ENCODE assay signal across 19 cellular contexts in the genomic region with DNA sequence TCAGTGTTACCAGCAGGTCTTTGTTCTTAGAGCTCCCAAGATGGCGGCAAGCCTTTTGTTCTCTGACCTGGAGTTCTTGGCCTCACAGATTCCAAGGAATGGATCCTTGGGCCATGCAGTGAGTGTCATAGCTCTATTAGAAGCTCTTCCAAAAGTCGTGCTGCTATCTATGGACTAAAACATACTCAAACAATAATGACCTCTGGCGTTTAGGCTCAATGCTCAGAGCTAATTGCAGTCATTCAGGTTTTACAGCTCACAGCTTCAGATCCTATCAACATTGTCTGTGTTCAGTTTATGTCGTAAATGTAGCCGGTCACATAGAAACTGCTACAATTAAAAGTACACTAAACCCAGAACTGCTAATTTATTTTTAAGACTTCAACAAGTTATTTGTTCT. TPM values are rescaled to one million over a fixed set of nuclear protein-coding genes. Genes with fewer than 3 reads are reported as not detected.
A peak's percentile ranks its signal among the peaks of the same experiment; 100 is the strongest.
DNase-seq lines count a peak whose midpoint lies in the region; FAIRE-seq and TF ChIP-seq lines count a peak whose summit lies in the region.
"Had no signal": no experiment of that assay in that cellular context is flagged by ENCODE, and none has a peak within 500 bp of the region (broad histone marks: within the 10 kb centered on the region; RNA-seq: fewer than 3 reads in every experiment).

No MANE protein-coding gene starts in this region.

- intact Hi-C loops in MCF 10A (cut with micrococcal nuclease) = no loop called here
- intact Hi-C loops in breast epithelium (cut with DNase I; ENCODE audit: low total_unique reads) = no loop called here
- intact Hi-C loops in colonic mucosa (cut with DNase I) = no loop called here

- no peak for TF ChIP-seq CTCF in MCF 10A (IDR thresholded peaks at IDR 0.05; ENCODE audit: unreplicated experiment)
- no peak for TF ChIP-seq CTCF in breast epithelium (IDR thresholded peaks at IDR 0.05)
- TF ChIP-seq CTCF in colonic mucosa (IDR thresholded peaks at IDR 0.05) = no peak
- TF ChIP-seq CTCF in keratinocyte (optimal IDR thresholded peaks at IDR 0.05 in 1 of 3, IDR thresholded peaks at IDR 0.05 in 1 of 3, conservative IDR thresholded peaks at IDR 0.05 in 1 of 3; ENCODE audit: extremely low read depth in 1 of 3, insufficient read depth in 2 of 3, low read length in 3 of 3) = no peak
- no peak for TF ChIP-seq CTCF in type B pancreatic cell (conservative IDR thresholded peaks at IDR 0.05)

- dilution Hi-C loops in keratinocyte (cut with MboI; ENCODE audit: extremely low pct_ligation_motif_present, low sequenced_read_pairs) = no loop called here

- H3K36me3 Mint-ChIP-seq in MCF 10A (ENCODE audit: insufficient read depth, unreplicated experiment) = no peaks in the 10 kb centered on the region
- no peaks in the 10 kb centered on the region for H3K36me3 Mint-ChIP-seq in type B pancreatic cell

- no peaks in the 10 kb centered on the region for H3K36me3 ChIP-seq in breast epithelium
- H3K36me3 ChIP-seq in colonic mucosa = no peaks in the 10 kb centered on the region
- H3K36me3 ChIP-seq in keratinocyte (ENCODE audit: control insufficient read depth in 2 of 2, extremely low read depth in 1 of 2, insufficient read depth in 2 of 2, low read length in 2 of 2) = no peaks in the 10 kb centered on the region
- H3K36me3 ChIP-seq: SJSA1 had no signal

- peak overlapping the region; percentile 40 for H3K27ac Mint-ChIP-seq in MCF 10A (ENCODE audit: low read depth, unreplicated experiment)
- peak overlapping the region; percentile 35 for H3K27ac Mint-ChIP-seq in type B pancreatic cell

- H3K9me3 ChIP-seq in breast epithelium = no peaks in the 10 kb centered on the region
- no peaks in the 10 kb centered on the region for H3K9me3 ChIP-seq in colonic mucosa
- H3K9me3 ChIP-seq in keratinocyte (ENCODE audit: control insufficient read depth, low read depth, low read length) = no peaks in the 10 kb centered on the region
- H3K9me3 ChIP-seq: SJSA1 had no signal

- DNase-seq in MCF 10A (ENCODE audit: unreplicated experiment) (no peak), breast epithelium (ENCODE audit: low spot score in 2 of 2) (no peak), colonic mucosa (no peak), keratinocyte (ENCODE audit: low read depth, low spot score) (no peak), type B pancreatic cell (ENCODE audit: extremely low spot score, unreplicated experiment) (no peak), NCI-H524 treated with DMSO at 0.1 percent for 48 hours (lab: John Stamatoyannopoulos, UW) (no peak), EL (no peak), NCI-H1105 treated with DMSO at 0.1 percent for 48 hours (lab: John Stamatoyannopoulos, UW) (no peak)
- DNase-seq: C1 segment of cervical spinal cord, COR-L47, GF-D8, NCI-H187 treated with DMSO at 0.1 percent for 48 hours, NCI-H2171, RPMI8226 had no signal

- CTCF ChIA-PET in MCF 10A (lab: Yijun Ruan, JAX) = interaction anchor here (1.0 to 1.4 kb wide), 4 partner anchors 10 to 491 kb away, joined by 3 to 7 read pairs (median 3); no protein-coding TSS in a partner anchor

- H3K9ac ChIP-seq in colonic mucosa (ENCODE audit: low read depth in 2 of 2, low read length in 2 of 2) = no peak overlapping the region
- H3K9ac ChIP-seq in keratinocyte (ENCODE audit: control insufficient read depth, extremely low read depth, insufficient read depth, low read length) = peak overlapping the region; percentile 60

- H4K20me1 ChIP-seq in keratinocyte (ENCODE audit: control insufficient read depth, extremely low read depth, insufficient read depth, low read length) = no peaks in the 10 kb centered on the region

- H3K9me1 ChIP-seq in keratinocyte (ENCODE audit: control insufficient read depth, extremely low read depth, insufficient read depth, low read length) = no peaks in the 10 kb centered on the region

- H3K4me1 Mint-ChIP-seq in MCF 10A (ENCODE audit: insufficient read depth, unreplicated experiment) = peaks cover 13% of the 10 kb centered on the region
- H3K4me1 Mint-ChIP-seq in type B pancreatic cell (ENCODE audit: unreplicated experiment) = peaks cover 12% of the 10 kb centered on the region

- H3K27me3 Mint-ChIP-seq in MCF 10A (ENCODE audit: insufficient read depth, unreplicated experiment) (no peaks in the 10 kb centered on the region), type B pancreatic cell (no peaks in the 10 kb centered on the region)

- TSS peak; percentile 62 for BruUV-seq in MCF 10A (replicated peaks; lab: Mats Ljungman, UMichigan)

- H3K4me3 Mint-ChIP-seq in MCF 10A (ENCODE audit: unreplicated experiment) (no peak overlapping the region), type B pancreatic cell (no peak overlapping the region)

- no peak overlapping the region for H3K27ac ChIP-seq in breast epithelium
- H3K27ac ChIP-seq in colonic mucosa = peak overlapping the region; percentile 81
- peak overlapping the region; percentile 92 for H3K27ac ChIP-seq in keratinocyte (ENCODE audit: control insufficient read depth, insufficient read depth, low read length)
- H3K27ac ChIP-seq: SJSA1 had no signal

- no peak for TF ChIP-seq POLR2A in breast epithelium (IDR thresholded peaks at IDR 0.05)

- H3K79me2 ChIP-seq in keratinocyte (ENCODE audit: control insufficient read depth, insufficient read depth, low read length) = no peaks in the 10 kb centered on the region

- H2AFZ ChIP-seq in keratinocyte (ENCODE audit: control insufficient read depth, low read length) = peak overlapping the region; percentile 44

- H3K27me3 ChIP-seq in breast epithelium = no peaks in the 10 kb centered on the region
- H3K27me3 ChIP-seq in colonic mucosa = no peaks in the 10 kb centered on the region
- H3K27me3 ChIP-seq in keratinocyte (ENCODE audit: control insufficient read depth, extremely low read depth, insufficient read depth, low read length) = no peaks in the 10 kb centered on the region
- H3K27me3 ChIP-seq: SJSA1 had no signal

- no peak for FAIRE-seq in keratinocyte (lab: Jason Lieb, UNC)
- FAIRE-seq: HepG2 had no signal

- H3K4me1 ChIP-seq in breast epithelium = no peaks in the 10 kb centered on the region
- H3K4me1 ChIP-seq in colonic mucosa = no peaks in the 10 kb centered on the region
- peaks cover 32% of the 10 kb centered on the region for H3K4me1 ChIP-seq in keratinocyte (ENCODE audit: control insufficient read depth, extremely low read depth, insufficient read depth, low read length)
- H3K4me1 ChIP-seq: SJSA1 had no signal

- H3K4me3 ChIP-seq in breast epithelium (no peak overlapping the region), colonic mucosa (no peak overlapping the region), keratinocyte (ENCODE audit: control insufficient read depth in 2 of 3, extremely low read depth in 1 of 3, insufficient read depth in 2 of 3, low read depth in 1 of 3, low read length in 3 of 3) (no peak overlapping the region)
- H3K4me3 ChIP-seq: SJSA1 had no signal

- H3K4me2 ChIP-seq in keratinocyte (ENCODE audit: control insufficient read depth, extremely low read depth, insufficient read depth, low read depth, low read length) = peak overlapping the region; percentile 52

- POLR2A ChIA-PET in MCF 10A (lab: Yijun Ruan, JAX) = interaction anchor here (0.6 to 1.6 kb wide), 2 partner anchors 14 to 43 kb away, joined by 3 to 7 read pairs; no protein-coding TSS in a partner anchor

- H3K9me3 Mint-ChIP-seq in MCF 10A (ENCODE audit: unreplicated experiment) (peaks cover 9% of the 10 kb centered on the region), type B pancreatic cell (peaks cover 9% of the 10 kb centered on the region)

RNA-seq across cellular contexts. Expression of a gene that starts 22.2 kb away (rescaled TPM):
- total RNA-seq in MCF 10A (2022) (not detected in 2 replicates), breast epithelium (1 to 10 TPM; 3.8 to 9.2 (median 4.1) TPM), colonic mucosa (10 to 100 TPM; 10.9 to 17.6 TPM), type B pancreatic cell (ENCODE audit: low replicate concordance) (0.17 and 0.34 TPM in 2 replicates)
- 0.09 to 0.17 TPM in 2 of 3 replicates, not detected in the other for polyA plus RNA-seq in keratinocyte
- not detected for polyA plus RNA-seq in keratinocyte (2011; ENCODE audit: low read depth)
- not detected in 2 replicates for polyA plus RNA-seq in keratinocyte (2011; cell fraction: cytosol; rRNA removed)
- polyA plus RNA-seq in keratinocyte (2011; cell fraction: nucleus; rRNA removed) = 0.06 and 0.17 TPM in 2 replicates
- polyA plus RNA-seq in keratinocyte (2012; ENCODE audit: low replicate concordance) = 0.17 and 0.28 TPM in 2 replicates
- not detected in 3 replicates for polyA minus RNA-seq in keratinocyte
- not detected for polyA minus RNA-seq in keratinocyte (2011; cell fraction: cytosol; rRNA and poly(A)+ RNA removed)
- polyA minus RNA-seq in keratinocyte (2011; cell fraction: nucleus; rRNA and poly(A)+ RNA removed) = not detected in 2 replicates
- total RNA-seq: A172, HepG2, NCI-H460 had no signal
- polyA plus RNA-seq: HepG2 had no signal

RNA-seq across cellular contexts. Expression of a gene that starts 35.5 kb away (rescaled TPM):
- total RNA-seq in MCF 10A (2022) = not detected in 2 replicates
- total RNA-seq in breast epithelium = 100 to 1,000 TPM in 2 of 3 donors, 10 to 100 TPM in 1; 78.7 to 282 (median 190) TPM
- 1 to 10 TPM; 1.0 to 1.6 TPM for total RNA-seq in colonic mucosa
- polyA plus RNA-seq in keratinocyte = 0.03 TPM in 1 of 3 replicates, not detected in the others
- polyA plus RNA-seq in keratinocyte (2011; ENCODE audit: low read depth) = not detected
- polyA plus RNA-seq in keratinocyte (2011; cell fraction: cytosol; rRNA removed) = not detected in 2 replicates
- polyA plus RNA-seq in keratinocyte (2011; cell fraction: nucleus; rRNA removed) = 0.04 and 0.05 TPM in 2 replicates
- not detected in 2 replicates for polyA plus RNA-seq in keratinocyte (2012; ENCODE audit: low replicate concordance)
- not detected in 3 replicates for polyA minus RNA-seq in keratinocyte
- not detected for polyA minus RNA-seq in keratinocyte (2011; cell fraction: cytosol; rRNA and poly(A)+ RNA removed)
- polyA minus RNA-seq in keratinocyte (2011; cell fraction: nucleus; rRNA and poly(A)+ RNA removed) = not detected in 2 replicates
- total RNA-seq in type B pancreatic cell (ENCODE audit: low replicate concordance) = not detected in 2 replicates
- total RNA-seq: A172, H4, HepG2, NCI-H460 had no signal
- polyA plus RNA-seq: HepG2 had no signal

RNA-seq across cellular contexts. Expression of a gene that starts 58.5 kb away (rescaled TPM):
- total RNA-seq in MCF 10A (2022) (not detected in 2 replicates), breast epithelium (under 1 TPM; 0.73 to 0.98 (median 0.96) TPM), colonic mucosa (1 to 10 TPM in 1 of 2 donors, under 1 TPM in 1; 0.57 to 1.9 TPM), type B pancreatic cell (ENCODE audit: low replicate concordance) (0.12 and 0.22 TPM in 2 replicates)
- polyA plus RNA-seq in keratinocyte = 0.07 to 0.54 TPM (median 0.14 TPM) in 3 replicates
- polyA plus RNA-seq in keratinocyte (2011; ENCODE audit: low read depth) = not detected
- polyA plus RNA-seq in keratinocyte (2011; cell fraction: cytosol; rRNA removed) = 0.03 and 0.17 TPM in 2 replicates
- 0.33 and 0.43 TPM in 2 replicates for polyA plus RNA-seq in keratinocyte (2011; cell fraction: nucleus; rRNA removed)
- polyA plus RNA-seq in keratinocyte (2012; ENCODE audit: low replicate concordance) = 0.10 and 0.18 TPM in 2 replicates
- polyA minus RNA-seq in keratinocyte = 0.49 TPM in 1 of 3 replicates, not detected in the others
- not detected for polyA minus RNA-seq in keratinocyte (2011; cell fraction: cytosol; rRNA and poly(A)+ RNA removed)
- 0.11 and 0.62 TPM in 2 replicates for polyA minus RNA-seq in keratinocyte (2011; cell fraction: nucleus; rRNA and poly(A)+ RNA removed)
- total RNA-seq: A172, H4, HepG2, NCI-H460, SJSA1 had no signal
- polyA plus RNA-seq: HepG2 had no signal

Comparison
In these comparisons a context has a peak if more than half of its experiments do, and no peak if none do; other contexts are left out.
1. RNA of a gene that starts 35.5 kb away (total RNA-seq): 78.7 to 282 TPM in breast epithelium; 1.0 to 1.6 TPM in colonic mucosa, not detected in type B pancreatic cell and not detected in MCF 10A; every median in the first group is over 10 times any median in the second.
2. H3K27ac ChIP-seq: peak in colonic mucosa (single experiment) and keratinocyte (single experiment); none in breast epithelium (0 of 2).